Comparison of ENCODE assay signal across 34 cellular contexts in the genomic region with DNA sequence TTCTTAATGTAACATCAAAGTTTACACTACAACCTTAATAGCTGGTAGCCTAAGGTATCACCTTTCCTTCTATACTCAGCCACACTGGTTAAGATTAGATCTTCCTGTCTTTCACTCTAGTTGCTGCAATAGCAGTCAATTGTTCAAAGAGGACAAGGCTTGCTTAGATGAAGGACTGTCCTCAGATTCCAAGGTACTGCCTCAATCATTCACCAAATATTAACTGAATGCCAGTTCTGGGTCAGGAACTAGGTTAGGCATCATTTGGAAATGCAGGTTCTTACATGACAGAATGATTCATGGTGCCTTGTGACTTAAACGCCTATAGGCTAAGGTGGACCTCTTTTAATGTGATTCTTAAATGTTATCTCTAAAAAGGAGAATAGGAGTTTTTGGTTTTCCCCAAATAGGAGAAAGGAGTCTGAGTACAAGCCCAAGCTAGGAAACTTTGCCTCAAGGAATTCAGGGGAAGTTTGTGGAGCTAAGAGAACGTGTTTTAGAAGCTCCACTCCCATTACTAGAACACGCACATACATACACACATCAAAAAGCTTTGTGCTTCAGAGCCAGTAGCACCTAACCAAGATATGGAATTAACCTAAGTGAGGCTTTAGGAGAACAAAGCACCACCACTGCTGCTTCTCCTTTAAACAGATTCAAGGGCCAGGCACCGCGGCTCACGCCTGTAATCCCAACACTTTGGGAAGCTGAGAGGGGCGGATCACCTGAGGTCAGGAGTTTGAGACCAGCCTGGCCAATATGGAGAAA. TPM values are rescaled to one million over a fixed set of nuclear protein-coding genes. Genes with fewer than 3 reads are reported as not detected.
A peak's percentile ranks its signal among the peaks of the same experiment; 100 is the strongest.
DNase-seq lines count a peak whose midpoint lies in the region; ATAC-seq, FAIRE-seq and TF ChIP-seq lines count a peak whose summit lies in the region.
"Had no signal": no experiment of that assay in that cellular context is flagged by ENCODE, and none has a peak within 500 bp of the region (broad histone marks: within the 10 kb centered on the region; RNA-seq: fewer than 3 reads in every experiment).

No MANE protein-coding gene starts in this region.

- in situ Hi-C loops in K562 (cut with MboI): no loop called here

- CTCF ChIA-PET in K562 (lab: Yijun Ruan, JAX; ENCODE audit: low intra/inter-chr PET ratio): no interaction called here

- TF ChIP-seq RAD21 in K562 (CRISPR knock-in tag; conservative IDR thresholded peaks at IDR 0.05 in 1 of 2, IDR thresholded peaks at IDR 0.05 in 1 of 2): no peak

- H4K20me1 ChIP-seq in K562 (replicated peaks; ENCODE audit: control insufficient read depth, insufficient read depth, low read length): no peaks in the 10 kb centered on the region
- H4K20me1 ChIP-seq: BLaER1 had no signal

- DNase-seq in HPDE6-E6E7 (ENCODE audit: extremely low spot score): peak; percentile 60
- DNase-seq in K562 (ENCODE audit: extremely low read depth in 1 of 4, low spot score in 3 of 4): no peak
- peak; percentile 16 for DNase-seq in kidney glomerular epithelial cell (lab: John Stamatoyannopoulos, UW)
- no peak for DNase-seq in NCI-H2171 (lab: John Stamatoyannopoulos, UW)
- no peak for DNase-seq in inferior parietal cortex (ENCODE audit: extremely low spot score)
- DNase-seq: activated CD4-positive, alpha-beta T cell treated with anti-CD3 and anti-CD28 coated beads for 48 hours; activated effector memory CD4-positive, alpha-beta T cell treated with anti-CD3 and anti-CD28 coated beads, Interleukin-2, amount 50 U/mL, for 16 hours; activated naive CD8-positive, alpha-beta T cell treated with anti-CD3 and anti-CD28 coated beads for 36 hours; aorta; effector CD8-positive, alpha-beta T cell; EL; erythroblast; foreskin melanocyte; heart right ventricle; left cardiac atrium; NCI-H1417; NCI-H446 treated with DMSO at 0.1 percent for 48 hours; NCI-H774; nephron progenitor cell; ovary; spleen; stimulated activated CD8-positive, alpha-beta memory T cell treated with anti-CD3 and anti-CD28 coated beads, Interleukin-4, amount 100 ng/mL, for 48 hours; T1000; thyroid gland; WERI-Rb-1 had no signal

- TF ChIP-seq EP300 in K562 (IDR thresholded peaks at IDR 0.05; ENCODE audit: low read length): no peak

- H3K4me1 ChIP-seq in K562 (replicated peaks in 1 of 2; ENCODE audit: control insufficient read depth in 2 of 2, insufficient read depth in 2 of 2, low read length in 2 of 2): 0 out of 5 replicates have a peak, but pooled peaks cover 0 to 3% of the 10 kb centered on the region in 2 experiments
- H3K4me1 ChIP-seq: BLaER1, heart right ventricle, SJSA1, spleen, thyroid gland had no signal

- H3K36me3 ChIP-seq in K562 (ENCODE audit: control insufficient read depth, insufficient read depth, low read length): no peaks in the 10 kb centered on the region
- H3K36me3 ChIP-seq: BLaER1, cardiac muscle cell, heart right ventricle, ovary, SJSA1, spleen, thyroid gland, WERI-Rb-1 had no signal

- BruUV-seq in K562 (replicated peaks; lab: Mats Ljungman, UMichigan): no TSS peak

- no peak overlapping the region for H3K4me3 ChIP-seq in K562
- no peak overlapping the region for H3K4me3 ChIP-seq in skin epidermis
- H3K4me3 ChIP-seq: BLaER1, cardiac muscle cell, heart right ventricle, ovary, SJSA1, spleen, thyroid gland had no signal

- no peaks in the 10 kb centered on the region for H3K9me1 ChIP-seq in K562 (ENCODE audit: control insufficient read depth, insufficient read depth, low read length)

- FAIRE-seq in K562 (lab: Jason Lieb, UNC): no peak
- FAIRE-seq: colon, GM18507, H54 had no signal

- intact Hi-C loops in K562 (cut with micrococcal nuclease): no loop called here

- H3K27me3 ChIP-seq in K562 (ENCODE audit: control insufficient read depth in 2 of 2, insufficient read depth in 2 of 2, low read length in 2 of 2): no peaks in the 10 kb centered on the region
- H3K27me3 ChIP-seq: BLaER1, cardiac muscle cell, heart right ventricle, ovary, SJSA1, spleen, thyroid gland had no signal

- TF ChIP-seq CTCF in K562 (IDR thresholded peaks at IDR 0.05 in 2 of 3, conservative IDR thresholded peaks at IDR 0.05 in 1 of 3; ENCODE audit: insufficient read depth in 2 of 3, low read depth in 1 of 3, low read length in 3 of 3): no peak

- 16% methylated on average over 7 of the region's 7 CpGs for WGBS in K562 (ENCODE audit: insufficient coverage, low coverage, missing lambda C conversion rate)

- H3K9ac ChIP-seq in K562 (ENCODE audit: insufficient read depth in 1 of 2, low read depth in 2 of 2, low read length in 2 of 2): no peak overlapping the region
- H3K9ac ChIP-seq: BLaER1 had no signal

- POLR2A ChIA-PET in K562 (lab: Yijun Ruan, JAX): interaction anchor here (0.6 kb wide), 2 partner anchors 9 to 168 kb away, joined by 3 to 4 read pairs; a partner anchor contains a TSS

- no peak for TF ChIP-seq POLR2A in K562 (conservative IDR thresholded peaks at IDR 0.05)

- no peaks in the 10 kb centered on the region for H3K79me2 ChIP-seq in K562 (ENCODE audit: control insufficient read depth, insufficient read depth, low read length)

- H3K4me2 ChIP-seq in K562 (ENCODE audit: insufficient read depth, low read length): no peak overlapping the region
- H3K4me2 ChIP-seq: BLaER1 had no signal

- peak; percentile 63 for ATAC-seq in K562
- no peak for ATAC-seq in GM21529 (IDR thresholded peaks at IDR 0.05; ENCODE audit: unreplicated experiment)
- ATAC-seq: heart right ventricle, left cardiac atrium had no signal

- H2AFZ ChIP-seq in K562 (ENCODE audit: low read depth, low read length): peak overlapping the region; percentile 56

- no peaks in the 10 kb centered on the region for H3K9me3 ChIP-seq in K562 (replicated peaks; ENCODE audit: control insufficient read depth, insufficient read depth, low read depth, low read length)
- H3K9me3 ChIP-seq: heart right ventricle, ovary, SJSA1, spleen, thyroid gland had no signal

- H3K27ac ChIP-seq in K562 (ENCODE audit: extremely low read depth, low read depth, low read length): no peak overlapping the region
- H3K27ac ChIP-seq in skin epidermis: peak overlapping the region in 16 of 21 experiments; percentile 21 to 76 (median 63)
- H3K27ac ChIP-seq: BLaER1, cardiac muscle cell, heart right ventricle, HL-60, ovary, SJSA1, spleen, thyroid gland, WERI-Rb-1 had no signal

RNA-seq across cellular contexts. Expression of a gene that starts 8.5 kb away (rescaled TPM):
- 11.7 and 26.2 TPM in 2 replicates for total RNA-seq in K562 (2011; cell fraction: chromatin; rRNA removed; ENCODE audit: low replicate concordance)
- 6.7 and 9.2 TPM in 2 replicates for total RNA-seq in K562 (2011; cell fraction: nucleolus; rRNA removed)
- 8.9 and 9.0 TPM in 2 replicates for total RNA-seq in K562 (2011; cell fraction: nucleoplasm; rRNA removed)
- total RNA-seq in K562 (2014; rRNA removed) (3.5 and 3.8 TPM in 2 replicates), K562 (2014; rRNA removed; fragmentation: Illumina TruSeq; extraction: Trizol) (6.1 and 6.8 TPM in 2 replicates), K562 (2015; rRNA removed; fragmentation: Illumina TruSeq; extraction: Trizol) (6.6 and 6.7 TPM in 2 replicates), K562 (2021) (6.1 and 9.6 TPM in 2 replicates)
- polyA plus RNA-seq in K562 (2011; rRNA removed) (8.8 and 10.1 TPM in 2 replicates), K562 (2014; fragmentation: Illumina TruSeq; extraction: Trizol) (4.5 and 4.9 TPM in 2 replicates), K562 (2014; fragmentation: Nextera tagmentation; extraction: Ambion mirVana) (1 to 10 TPM; 1.3 to 2.0 TPM), K562 (2014; rRNA removed) (3.9 and 4.0 TPM in 2 replicates)
- polyA plus RNA-seq in K562 (2011; cell fraction: cytosol; rRNA removed): 1.6 and 3.7 TPM in 2 replicates
- polyA plus RNA-seq in K562 (2011; cell fraction: nucleus; rRNA removed): 6.2 and 8.8 TPM in 2 replicates
- polyA plus RNA-seq in K562 (2012): 3.9 and 4.1 TPM in 2 replicates
- 16.2 and 16.3 TPM in 2 replicates for polyA minus RNA-seq in K562 (2011; rRNA and poly(A)+ RNA removed)
- polyA minus RNA-seq in K562 (2011; cell fraction: cytosol; rRNA and poly(A)+ RNA removed): 5.5 and 12.3 TPM in 2 replicates
- 7.4 and 9.4 TPM in 2 replicates for polyA minus RNA-seq in K562 (2011; cell fraction: nucleus; rRNA and poly(A)+ RNA removed)

RNA-seq across cellular contexts. Expression of a gene that starts 25.4 kb away (rescaled TPM):
- total RNA-seq in K562 (2011; cell fraction: chromatin; rRNA removed; ENCODE audit: low replicate concordance): 6.3 and 21.5 TPM in 2 replicates
- total RNA-seq in K562 (2011; cell fraction: nucleolus; rRNA removed): 4.9 and 5.5 TPM in 2 replicates
- total RNA-seq in K562 (2011; cell fraction: nucleoplasm; rRNA removed): 18.3 and 30.8 TPM in 2 replicates
- 22.9 and 26.6 TPM in 2 replicates for total RNA-seq in K562 (2014; rRNA removed)
- total RNA-seq in K562 (2014; rRNA removed; fragmentation: Illumina TruSeq; extraction: Trizol): 77.2 and 85.1 TPM in 2 replicates
- total RNA-seq in K562 (2015; rRNA removed; fragmentation: Illumina TruSeq; extraction: Trizol): 49.2 and 52.1 TPM in 2 replicates
- 35.3 and 39.4 TPM in 2 replicates for total RNA-seq in K562 (2021)
- polyA plus RNA-seq in K562 (2011; rRNA removed): 35.9 and 61.5 TPM in 2 replicates
- 2.8 and 14.0 TPM in 2 replicates for polyA plus RNA-seq in K562 (2011; cell fraction: cytosol; rRNA removed)
- 1.6 and 2.9 TPM in 2 replicates for polyA plus RNA-seq in K562 (2011; cell fraction: nucleus; rRNA removed)
- 25.8 and 65.1 TPM in 2 replicates for polyA plus RNA-seq in K562 (2012)
- polyA plus RNA-seq in K562 (2014; fragmentation: Illumina TruSeq; extraction: Trizol): 46.7 and 57.6 TPM in 2 replicates
- polyA plus RNA-seq in K562 (2014; fragmentation: Nextera tagmentation; extraction: Ambion mirVana): 10 to 100 TPM; 14.9 to 21.0 TPM
- 38.7 and 39.6 TPM in 2 replicates for polyA plus RNA-seq in K562 (2014; rRNA removed)
- 53.5 and 57.2 TPM in 2 replicates for polyA minus RNA-seq in K562 (2011; rRNA and poly(A)+ RNA removed)
- polyA minus RNA-seq in K562 (2011; cell fraction: cytosol; rRNA and poly(A)+ RNA removed): 22.9 and 30.5 TPM in 2 replicates
- 2.6 and 5.9 TPM in 2 replicates for polyA minus RNA-seq in K562 (2011; cell fraction: nucleus; rRNA and poly(A)+ RNA removed)

RNA-seq across cellular contexts. Expression of a gene that starts 40.2 kb away (rescaled TPM):
- total RNA-seq in K562 (2011; cell fraction: chromatin; rRNA removed; ENCODE audit: low replicate concordance): 18.1 and 23.4 TPM in 2 replicates
- total RNA-seq in K562 (2011; cell fraction: nucleolus; rRNA removed): 17.2 and 20.7 TPM in 2 replicates
- 28.7 and 30.7 TPM in 2 replicates for total RNA-seq in K562 (2011; cell fraction: nucleoplasm; rRNA removed)
- total RNA-seq in K562 (2014; rRNA removed) (17.2 and 25.8 TPM in 2 replicates), K562 (2014; rRNA removed; fragmentation: Illumina TruSeq; extraction: Trizol) (32.2 and 38.2 TPM in 2 replicates), K562 (2015; rRNA removed; fragmentation: Illumina TruSeq; extraction: Trizol) (29.0 and 33.4 TPM in 2 replicates), K562 (2021) (34.1 and 35.6 TPM in 2 replicates)
- polyA plus RNA-seq in K562 (2011; rRNA removed) (26.0 and 26.7 TPM in 2 replicates), K562 (2014; fragmentation: Illumina TruSeq; extraction: Trizol) (35.2 and 36.4 TPM in 2 replicates), K562 (2014; fragmentation: Nextera tagmentation; extraction: Ambion mirVana) (10 to 100 TPM; 25.0 to 36.3 TPM), K562 (2014; rRNA removed) (17.2 and 26.5 TPM in 2 replicates)
- polyA plus RNA-seq in K562 (2011; cell fraction: cytosol; rRNA removed): 10.8 and 15.9 TPM in 2 replicates
- polyA plus RNA-seq in K562 (2011; cell fraction: nucleus; rRNA removed): 10.9 and 18.1 TPM in 2 replicates
- 29.7 and 33.2 TPM in 2 replicates for polyA plus RNA-seq in K562 (2012)
- polyA minus RNA-seq in K562 (2011; rRNA and poly(A)+ RNA removed): 17.3 and 27.7 TPM in 2 replicates
- 15.3 and 18.0 TPM in 2 replicates for polyA minus RNA-seq in K562 (2011; cell fraction: cytosol; rRNA and poly(A)+ RNA removed)
- 4.7 and 9.4 TPM in 2 replicates for polyA minus RNA-seq in K562 (2011; cell fraction: nucleus; rRNA and poly(A)+ RNA removed)

Comparison
In these comparisons a context has a peak if more than half of its experiments do, and no peak if none do; other contexts are left out.
1. DNase-seq: peak in HPDE6-E6E7 (single experiment) and kidney glomerular epithelial cell (single experiment); none in K562 (0 of 4), NCI-H2171 (single experiment) and inferior parietal cortex (single experiment).